ENCODE assay signal across 8 cellular contexts in the genomic region with DNA sequence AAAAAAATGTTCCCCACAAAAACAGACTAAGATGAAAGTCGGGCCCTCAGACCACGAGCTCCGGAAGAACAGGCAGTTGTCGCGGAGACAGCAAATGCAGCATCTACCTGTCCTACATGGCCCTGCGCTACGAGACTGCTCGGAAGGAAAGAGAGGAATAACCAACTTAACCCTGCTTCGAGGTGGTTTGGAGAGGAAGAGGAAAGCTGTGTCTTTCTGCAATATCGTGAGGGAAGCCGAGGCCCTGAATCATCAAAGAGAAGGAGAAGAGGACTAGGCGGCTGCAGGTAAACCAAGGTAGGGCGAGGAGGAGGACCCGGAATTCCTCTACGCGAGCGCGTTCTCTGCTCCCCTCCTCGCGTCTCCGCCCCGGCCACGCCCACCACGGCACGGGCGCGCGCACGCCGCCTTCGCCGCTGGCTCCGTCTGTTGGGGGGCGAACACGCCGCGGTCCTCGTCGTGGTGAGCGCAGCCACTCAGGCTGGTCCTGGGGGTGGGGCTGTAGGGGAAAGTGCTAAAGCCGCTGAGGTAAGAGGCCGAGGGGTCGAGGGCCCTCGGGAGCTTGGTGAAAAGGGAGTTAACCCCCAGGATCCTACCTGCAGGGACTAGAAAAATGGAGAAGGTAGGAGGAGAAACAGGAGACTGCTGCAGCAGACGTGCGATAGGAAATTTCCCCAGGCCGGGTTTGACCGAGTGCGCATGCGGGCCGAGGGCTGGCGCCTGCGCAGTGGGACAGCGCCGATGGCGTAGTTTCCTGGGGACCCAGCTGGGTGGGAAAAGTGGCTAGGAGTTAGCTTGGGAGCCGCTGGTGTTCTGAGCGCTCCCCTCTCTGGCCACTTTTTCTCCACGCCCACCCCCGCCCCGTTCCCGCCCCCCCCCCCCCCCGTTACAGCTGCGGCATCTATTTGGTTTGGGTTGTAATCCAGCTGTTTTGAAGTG.
DNase-seq lines count a peak whose midpoint lies in the region; ATAC-seq and TF ChIP-seq lines count a peak whose summit lies in the region.

Gene ANAPC16 (plus strand): TSS at position 402 of the 939 bp plus-strand sequence. CDS start 7,903 bp downstream, outside the sequence.
Gene ASCC1 (minus strand): TSS at position 666 of the 939 bp plus-strand sequence. CDS start 2,978 bp downstream, outside the sequence.

- H3K36me3 Mint-ChIP-seq in activated naive CD4-positive, alpha-beta T cell treated with anti-CD3 and anti-CD28 coated beads, Interleukin-2, amount 50 U/mL, for 24 hours, result peaks cover 1% of the 10 kb centered on the region

- H3K27me3 Mint-ChIP-seq in activated naive CD4-positive, alpha-beta T cell treated with anti-CD3 and anti-CD28 coated beads, Interleukin-2, amount 50 U/mL, for 24 hours, result no peaks in the 10 kb centered on the region

- H3K4me1 Mint-ChIP-seq in activated naive CD4-positive, alpha-beta T cell treated with anti-CD3 and anti-CD28 coated beads, Interleukin-2, amount 50 U/mL, for 24 hours, result peaks cover 60% of the 10 kb centered on the region

- H3K27ac Mint-ChIP-seq in activated naive CD4-positive, alpha-beta T cell treated with anti-CD3 and anti-CD28 coated beads, Interleukin-2, amount 50 U/mL, for 24 hours, result peak within 1 kb of the TSS; percentile 97

- peak within 1 kb of the TSS; percentile 96 for H3K4me3 Mint-ChIP-seq in activated naive CD4-positive, alpha-beta T cell treated with anti-CD3 and anti-CD28 coated beads, Interleukin-2, amount 50 U/mL, for 24 hours

- DNase-seq in NCI-H1092 treated with DMSO at 0.1 percent for 48 hours (lab: John Stamatoyannopoulos, UW), result peak; percentile 90
- peak; percentile 92 for DNase-seq in globus pallidus (ENCODE audit: low spot score)
- DNase-seq in non-pigmented ciliary epithelial cell (ENCODE audit: low read depth), result peak; percentile 46
- peak; percentile 43 to 99 (median 89) for DNase-seq in substantia nigra (lab: John Stamatoyannopoulos, UW)

- H3K4me3 ChIP-seq in GM08714 (ENCODE audit: low read length), result peak within 1 kb of the TSS; percentile 90

- no peaks in the 10 kb centered on the region for H3K9me3 Mint-ChIP-seq in activated naive CD4-positive, alpha-beta T cell treated with anti-CD3 and anti-CD28 coated beads, Interleukin-2, amount 50 U/mL, for 24 hours

- ATAC-seq in HG02588 (IDR thresholded peaks at IDR 0.05; ENCODE audit: unreplicated experiment) (peak; percentile 80), SK-N-SH treated with all-trans-retinoic acid at 6 μM for 48 hours (peak; percentile 89)

- H3K27ac ChIP-seq in substantia nigra (ENCODE audit: low read depth, low read length, poor library complexity, severe bottlenecking), result peak within 1 kb of the TSS; percentile 100

TF ChIP-seq in SK-N-SH treated with all-trans-retinoic acid at 6 μM for 48 hours, 23 proteins besides CTCF, POLR2A, EP300 and RAD21:
- TF ChIP-seq ZNF8 (CRISPR knock-in tag; IDR thresholded peaks at IDR 0.05) (0 out of 2 replicates have a peak, but pooled peaks have one; percentile 8), BACH2 (CRISPR knock-in tag; IDR thresholded peaks at IDR 0.05; ENCODE audit: borderline replicate concordance) (no peak)

Comparison
In these comparisons a context has a peak if more than half of its experiments do, and no peak if none do; other contexts are left out.
1. Peak in every context shown above with its lines: DNase-seq, ATAC-seq, H3K4me3 ChIP-seq and H3K27ac ChIP-seq.